Comparison of ENCODE assay signal across 18 cellular contexts in the genomic region with DNA sequence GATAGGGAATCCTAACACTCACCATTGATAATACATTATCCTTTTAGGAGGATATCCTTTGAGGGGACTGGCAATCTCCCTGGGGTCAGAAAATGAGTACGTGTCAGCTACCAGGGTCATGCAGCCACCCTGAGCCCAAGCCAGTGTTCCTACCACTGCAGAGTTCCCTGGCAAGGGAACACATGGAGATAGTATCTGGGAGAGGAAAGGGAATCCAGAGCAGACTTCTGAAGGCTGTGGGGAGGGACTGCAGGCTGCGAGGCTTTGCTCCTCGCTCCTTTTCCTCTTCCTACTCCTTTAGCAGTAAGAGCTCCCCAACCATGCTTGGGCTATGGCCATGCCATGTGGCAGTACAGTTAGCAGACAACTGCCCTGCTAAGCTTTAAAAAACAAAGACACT.
"Had no signal": no experiment of that assay in that cellular context is flagged by ENCODE, and none has a peak within 500 bp of the region (broad histone marks: within the 10 kb centered on the region; RNA-seq: fewer than 3 reads in every experiment).

No MANE protein-coding gene starts in this region.

- H3K36me3 Mint-ChIP-seq: activated naive CD8-positive, alpha-beta T cell treated with anti-CD3 and anti-CD28 coated beads for 36 hours; naive thymus-derived CD4-positive, alpha-beta T cell had no signal

- ATAC-seq: activated CD4-positive, alpha-beta T cell treated with anti-CD3 and anti-CD28 coated beads for 36 hours; activated CD8-positive, alpha-beta T cell treated with anti-CD3 and anti-CD28 coated beads for 36 hours; activated T-cell treated with anti-CD3 and anti-CD28 coated beads, Interleukin-2, amount 50 U/mL, for 72 hours; left lung; naive thymus-derived CD4-positive, alpha-beta T cell had no signal

- H3K9me3 Mint-ChIP-seq: activated CD8-positive, alpha-beta T cell treated with anti-CD3 and anti-CD28 coated beads for 36 hours; activated naive CD8-positive, alpha-beta T cell treated with anti-CD3 and anti-CD28 coated beads for 36 hours; activated T-cell treated with anti-CD3 and anti-CD28 coated beads, Interleukin-2, amount 50 U/mL, for 72 hours; naive thymus-derived CD4-positive, alpha-beta T cell; stimulated activated naive CD8-positive, alpha-beta T cell treated with anti-CD3 and anti-CD28 coated beads, Interleukin-15, Interleukin-2, amounts not matched to agents 100 ng/mL and 50 ng/mL, for 24 hours had no signal

- H3K27ac ChIP-seq: brain microvascular endothelial cell, esophagus squamous epithelium, left lung, thoracic aorta, vagina had no signal

- H3K27ac Mint-ChIP-seq: activated CD4-positive, alpha-beta T cell treated with anti-CD3 and anti-CD28 coated beads for 36 hours; activated CD8-positive, alpha-beta T cell treated with anti-CD3 and anti-CD28 coated beads for 36 hours; activated naive CD8-positive, alpha-beta T cell treated with anti-CD3 and anti-CD28 coated beads for 36 hours; activated T-cell treated with anti-CD3 and anti-CD28 coated beads, Interleukin-2, amount 50 U/mL, for 72 hours; naive thymus-derived CD4-positive, alpha-beta T cell; progenitor cell of endocrine pancreas; stimulated activated naive CD8-positive, alpha-beta T cell treated with anti-CD3 and anti-CD28 coated beads, Interleukin-15, Interleukin-2, amounts not matched to agents 100 ng/mL and 50 ng/mL, for 24 hours had no signal

- H3K36me3 ChIP-seq: brain microvascular endothelial cell, esophagus squamous epithelium, left lung, thoracic aorta, vagina had no signal

- H3K4me3 Mint-ChIP-seq: activated CD4-positive, alpha-beta T cell treated with anti-CD3 and anti-CD28 coated beads for 36 hours; activated CD8-positive, alpha-beta T cell treated with anti-CD3 and anti-CD28 coated beads for 36 hours; activated naive CD8-positive, alpha-beta T cell treated with anti-CD3 and anti-CD28 coated beads for 36 hours; activated T-cell treated with anti-CD3 and anti-CD28 coated beads, Interleukin-2, amount 50 U/mL, for 72 hours; naive thymus-derived CD4-positive, alpha-beta T cell; stimulated activated naive CD8-positive, alpha-beta T cell treated with anti-CD3 and anti-CD28 coated beads, Interleukin-15, Interleukin-2, amounts not matched to agents 100 ng/mL and 50 ng/mL, for 24 hours had no signal

- H3K27me3 ChIP-seq: brain microvascular endothelial cell, left lung, vagina had no signal

- H3K4me1 ChIP-seq: left lung, vagina had no signal

- H3K9me3 ChIP-seq: esophagus squamous epithelium, left lung, thoracic aorta, vagina had no signal

- H3K4me3 ChIP-seq: esophagus squamous epithelium, left lung, thoracic aorta, vagina had no signal

- DNase-seq: activated CD4-positive, alpha-beta T cell treated with anti-CD3 and anti-CD28 coated beads for 36 hours; activated CD8-positive, alpha-beta memory T cell treated with anti-CD3 and anti-CD28 coated beads, Interleukin-2, amount 50 U/mL, for 4 hours; activated CD8-positive, alpha-beta T cell treated with anti-CD3 and anti-CD28 coated beads for 36 hours; activated gamma-delta T cell treated with Interleukin-2 at 50 U/mL for 16 hours; activated naive CD8-positive, alpha-beta T cell treated with anti-CD3 and anti-CD28 coated beads for 36 hours; activated T-cell treated with anti-CD3 and anti-CD28 coated beads, Interleukin-2, amount 50 U/mL, for 72 hours; brain microvascular endothelial cell; esophagus squamous epithelium; foreskin fibroblast; left lung; naive thymus-derived CD4-positive, alpha-beta T cell; occipital lobe; stimulated activated CD4-positive, alpha-beta T cell treated with anti-CD3 and anti-CD28 coated beads, Interleukin-2, amount 100 ng/mL, for 48 hours; T-helper 9 cell had no signal

- H3K4me1 Mint-ChIP-seq: activated naive CD8-positive, alpha-beta T cell treated with anti-CD3 and anti-CD28 coated beads for 36 hours; naive thymus-derived CD4-positive, alpha-beta T cell had no signal
